Comparison of ENCODE assay signal across 1 cellular context in genomic region chr5:139526309-139527109, GRCh38.
TF ChIP-seq lines count a peak whose summit lies in the region.

No MANE protein-coding gene starts in this region.

TF ChIP-seq in GM12878, 131 proteins besides CTCF, POLR2A, EP300 and RAD21:
- TF ChIP-seq IKZF2 (IDR thresholded peaks at IDR 0.05) (0 out of 4 replicates have a peak, but pooled peaks of 1 of the 2 experiments have one; percentile 8), NKRF (conservative IDR thresholded peaks at IDR 0.05) (0 out of 2 replicates have a peak, but pooled peaks have one; percentile 26), MLLT1 (IDR thresholded peaks at IDR 0.05) (peak; percentile 91), PKNOX1 (IDR thresholded peaks at IDR 0.05) (0 out of 2 replicates have a peak, but pooled peaks have one; percentile 19), KLF5 (IDR thresholded peaks at IDR 0.05; ENCODE audit: partially characterized antibody) (peak; percentile 46), LARP7 (IDR thresholded peaks at IDR 0.05) (peak; percentile 35; the same call in 1 of the 2 replicates)
